ENCODE assay signal across 18 cellular contexts in genomic region chr6:170449231-170449630, GRCh38.
A peak's percentile ranks its signal among the peaks of the same experiment; 100 is the strongest.
DNase-seq lines count a peak whose midpoint lies in the region; ATAC-seq and TF ChIP-seq lines count a peak whose summit lies in the region.
"Had no signal": no experiment of that assay in that cellular context is flagged by ENCODE, and none has a peak within 500 bp of the region (broad histone marks: within the 10 kb centered on the region; RNA-seq: fewer than 3 reads in every experiment).

No MANE protein-coding gene starts in this region.

- H3K4me2 ChIP-seq in osteoblast (ENCODE audit: insufficient read depth, low read length): no peak overlapping the region
- H3K4me2 ChIP-seq: GM23338 had no signal

- H3K27ac Mint-ChIP-seq in endothelial cell (ENCODE audit: unreplicated experiment): peak overlapping the region; percentile 40
- H3K27ac Mint-ChIP-seq: GM23338 had no signal

- no peak overlapping the region for H3K4me3 Mint-ChIP-seq in endothelial cell (ENCODE audit: unreplicated experiment)
- H3K4me3 Mint-ChIP-seq: GM23338 had no signal

- H3K9me3 ChIP-seq in osteoblast (ENCODE audit: low read depth, low read length): no peaks in the 10 kb centered on the region

- H3K27me3 ChIP-seq in osteoblast (ENCODE audit: insufficient read depth, low read length): peaks cover 13% of the 10 kb centered on the region

- H3K79me2 ChIP-seq in osteoblast (ENCODE audit: insufficient read depth, low read length): no peaks in the 10 kb centered on the region

- peaks cover 8% of the 10 kb centered on the region for H3K27me3 Mint-ChIP-seq in endothelial cell (ENCODE audit: unreplicated experiment)

- no peaks in the 10 kb centered on the region for H4K20me1 ChIP-seq in osteoblast (ENCODE audit: insufficient read depth, low read length)

- H3K36me3 ChIP-seq in osteoblast (ENCODE audit: insufficient read depth, low read length): no peaks in the 10 kb centered on the region

- H3K36me3 Mint-ChIP-seq in endothelial cell (ENCODE audit: low read depth, unreplicated experiment): peaks cover 5% of the 10 kb centered on the region

- H3K9me3 Mint-ChIP-seq in endothelial cell (ENCODE audit: unreplicated experiment): peaks cover 4% of the 10 kb centered on the region

- H3K27ac ChIP-seq in osteoblast (ENCODE audit: low read depth, low read length): no peak overlapping the region
- H3K27ac ChIP-seq: C4-2B had no signal

- peaks cover 2% of the 10 kb centered on the region for H3K4me1 Mint-ChIP-seq in endothelial cell (ENCODE audit: unreplicated experiment)
- H3K4me1 Mint-ChIP-seq: GM23338 had no signal

- no peak overlapping the region for H2AFZ ChIP-seq in osteoblast (ENCODE audit: low read length)
- H2AFZ ChIP-seq: GM23338 had no signal

- DNase-seq in EL (peak; percentile 45), NCI-H526 (lab: John Stamatoyannopoulos, UW) (peak; percentile 25 to 65), endothelial cell (ENCODE audit: low spot score) (no peak), osteoblast (ENCODE audit: insufficient read length, low spot score, missing footprints) (peak; percentile 42), NCI-H446 treated with DMSO at 0.1 percent for 48 hours (lab: John Stamatoyannopoulos, UW) (no peak)
- DNase-seq: DMS79, HCEC 1CT, Kasumi-1, NCI-H1092 treated with DMSO at 0.1 percent for 48 hours, NCI-H146, NCI-H2029 treated with DMSO at 0.1 percent for 48 hours, NCI-H82, OCI-M1, SHP77 had no signal

- TF ChIP-seq CTCF in endothelial cell (IDR thresholded peaks at IDR 0.05; ENCODE audit: unreplicated experiment) (no peak), osteoblast (IDR thresholded peaks at IDR 0.05; ENCODE audit: extremely low read depth, low read depth, low read length) (no peak)

- ATAC-seq in GM19452 (IDR thresholded peaks at IDR 0.05; ENCODE audit: unreplicated experiment) (no peak), HG03196 (IDR thresholded peaks at IDR 0.05; ENCODE audit: unreplicated experiment) (no peak)
- ATAC-seq: GM23338 had no signal

- H3K4me3 ChIP-seq in osteoblast (ENCODE audit: insufficient read depth, low read length): no peak overlapping the region
- H3K4me3 ChIP-seq: GM23338 had no signal

- H3K4me1 ChIP-seq in osteoblast (ENCODE audit: insufficient read depth, low read length): no peaks in the 10 kb centered on the region

Comparison
In these comparisons a context has a peak if more than half of its experiments do, and no peak if none do; other contexts are left out.
1. DNase-seq: peak in EL (single experiment), NCI-H526 (2 of 2) and osteoblast (single experiment); none in endothelial cell (single experiment) and NCI-H446 treated with DMSO at 0.1 percent for 48 hours (single experiment).